9 cellular contexts compared by ENCODE assay signal in the genomic region with DNA sequence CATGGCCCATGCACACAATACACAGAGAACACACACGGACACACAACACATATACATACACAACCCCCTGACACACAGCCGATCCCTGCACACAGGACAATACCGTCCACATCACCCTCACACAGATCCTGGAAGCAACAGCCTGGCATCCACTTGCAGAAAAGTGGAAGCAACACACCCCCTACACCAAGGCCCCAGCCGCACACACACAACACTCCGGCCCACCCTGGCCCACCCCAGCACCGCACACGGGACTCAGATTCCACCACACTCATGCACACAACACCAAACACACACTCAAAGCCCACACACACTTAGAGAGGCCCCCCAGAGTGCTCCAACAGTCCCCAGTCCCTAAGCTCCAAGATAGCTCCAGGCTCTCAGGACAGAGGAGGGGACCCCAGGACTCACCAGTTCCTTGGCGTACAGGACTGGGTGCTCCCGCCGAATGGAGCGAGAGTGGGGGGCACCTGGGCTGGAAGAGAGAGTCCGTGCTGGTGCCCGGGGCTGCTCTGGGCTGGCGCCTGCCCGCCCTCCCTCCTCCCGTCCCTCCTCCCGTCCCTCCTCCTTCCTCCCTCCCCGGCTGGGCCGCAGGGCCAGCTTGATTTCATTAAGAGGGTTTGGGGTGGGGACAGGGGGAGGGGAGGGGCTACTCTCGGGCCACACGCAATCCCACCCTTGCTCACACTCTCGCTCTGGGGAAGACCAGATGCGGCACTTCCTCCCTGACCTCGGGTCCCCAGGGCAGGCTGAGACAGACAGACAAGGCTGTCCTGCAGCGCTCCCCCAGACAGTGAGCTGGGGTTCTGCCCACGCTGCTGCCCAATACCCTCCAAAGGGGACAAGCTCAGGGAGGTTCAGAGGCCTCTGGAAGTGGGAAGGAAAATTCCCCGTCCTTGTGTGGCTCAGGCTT. TPM values are rescaled to one million over a fixed set of nuclear protein-coding genes. Genes with fewer than 3 reads are reported as not detected.
DNase-seq lines count a peak whose midpoint lies in the region; ATAC-seq and TF ChIP-seq lines count a peak whose summit lies in the region.
"Had no signal": no experiment of that assay in that cellular context is flagged by ENCODE, and none has a peak within 500 bp of the region (broad histone marks: within the 10 kb centered on the region; RNA-seq: fewer than 3 reads in every experiment).

A gene with protein sequence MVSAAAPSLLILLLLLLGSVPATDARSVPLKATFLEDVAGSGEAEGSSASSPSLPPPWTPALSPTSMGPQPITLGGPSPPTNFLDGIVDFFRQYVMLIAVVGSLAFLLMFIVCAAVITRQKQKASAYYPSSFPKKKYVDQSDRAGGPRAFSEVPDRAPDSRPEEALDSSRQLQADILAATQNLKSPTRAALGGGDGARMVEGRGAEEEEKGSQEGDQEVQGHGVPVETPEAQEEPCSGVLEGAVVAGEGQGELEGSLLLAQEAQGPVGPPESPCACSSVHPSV (minus strand): TSS at position 526 of the 913 bp plus-strand sequence. CDS start 5,701 bp downstream, outside the sequence.

- peak within 1 kb of the TSS; percentile 38; the same call in 1 of the 3 replicates for H2BK15ac ChIP-seq in IMR-90 (ENCODE audit: low read depth, low read length)

- peak within 1 kb of the TSS; percentile 77 for H2BK120ac ChIP-seq in IMR-90 (ENCODE audit: low read depth, low read length)

- H3K4me1 Mint-ChIP-seq in brain: peaks cover 15% of the 10 kb centered on the region
- H3K4me1 Mint-ChIP-seq in T-helper 2 cell treated with Interferon-gamma antibody and Interleukin-4, amounts not matched to agents 5 μg/mL and 100 μg/mL, for 36 hours (ENCODE audit: low read depth): no peaks in the 10 kb centered on the region

- TF ChIP-seq RAD21 in IMR-90 (IDR thresholded peaks at IDR 0.05; ENCODE audit: low read length): no peak

- peak within 1 kb of the TSS; percentile 54; the same call in 1 of the 2 replicates for H3K4me2 ChIP-seq in IMR-90 (ENCODE audit: low read depth, low read length)

- H3K4me3 ChIP-seq in IMR-90 (ENCODE audit: insufficient read depth, low read depth, low read length): peak within 1 kb of the TSS; percentile 38
- H3K4me3 ChIP-seq in left lung: peak within 1 kb of the TSS; percentile 30 to 34
- peak within 1 kb of the TSS; percentile 31 to 64 for H3K4me3 ChIP-seq in stomach smooth muscle (ENCODE audit: low read length in 2 of 2)

- in situ Hi-C loops in IMR-90 (cut with MboI; ENCODE audit: low sequenced_read_pairs): no loop called here

- H2AFZ ChIP-seq in IMR-90 (replicated peaks; ENCODE audit: low read length, poor library complexity): peak within 1 kb of the TSS; percentile 87

- no peak for TF ChIP-seq POLR2A in IMR-90 (IDR thresholded peaks at IDR 0.05; ENCODE audit: low read depth, low read length)

- H4K91ac ChIP-seq in IMR-90 (ENCODE audit: insufficient read depth, low read depth, low read length): peak within 1 kb of the TSS; percentile 63; the same call in 1 of the 2 replicates

- TF ChIP-seq CTCF in IMR-90 (conservative IDR thresholded peaks at IDR 0.05; ENCODE audit: low read depth, low read length): no peak
- no peak for TF ChIP-seq CTCF in brain (conservative IDR thresholded peaks at IDR 0.05)
- TF ChIP-seq CTCF in left lung (IDR thresholded peaks at IDR 0.05): no peak

- peak within 1 kb of the TSS; percentile 12; the same call in 1 of the 2 replicates for H4K5ac ChIP-seq in IMR-90 (ENCODE audit: low read depth, low read length)

- H3K4ac ChIP-seq in IMR-90 (ENCODE audit: low read depth, low read length): peak within 1 kb of the TSS; percentile 30

- H3K9me3 ChIP-seq in IMR-90 (ENCODE audit: control insufficient read depth, insufficient read depth, low read length) (no peaks in the 10 kb centered on the region), left lung (no peaks in the 10 kb centered on the region), stomach smooth muscle (ENCODE audit: control insufficient read depth in 2 of 2, low read length in 2 of 2) (no peaks in the 10 kb centered on the region)

- CTCF ChIA-PET in IMR-90 (lab: Yijun Ruan, JAX): interaction anchor here (0.5 to 1.2 kb wide), 2 partner anchors 20 to 78 kb away, joined by 3 to 6 read pairs; no protein-coding TSS in a partner anchor

- H3K27ac ChIP-seq in IMR-90 (ENCODE audit: insufficient read depth, low read length): peak within 1 kb of the TSS; percentile 44; the same call in 1 of the 2 replicates
- H3K27ac ChIP-seq in left lung: peak within 1 kb of the TSS in 1 of 2 donors; percentile 39
- H3K27ac ChIP-seq in stomach smooth muscle (ENCODE audit: low read length): no peak within 1 kb of the TSS

- no peaks in the 10 kb centered on the region for H3K27me3 Mint-ChIP-seq in brain
- H3K27me3 Mint-ChIP-seq in T-helper 2 cell treated with Interferon-gamma antibody and Interleukin-4, amounts not matched to agents 5 μg/mL and 100 μg/mL, for 36 hours (ENCODE audit: low read depth): no peaks in the 10 kb centered on the region

- no peaks in the 10 kb centered on the region for H3K27me3 ChIP-seq in IMR-90 (ENCODE audit: control insufficient read depth, insufficient read depth, low read length)
- peaks cover 0 to 3% of the 10 kb centered on the region in 2 donors for H3K27me3 ChIP-seq in left lung
- H3K27me3 ChIP-seq in stomach smooth muscle (ENCODE audit: control insufficient read depth in 1 of 2, insufficient read depth in 2 of 2, low read length in 2 of 2): peaks cover 0 to 9% of the 10 kb centered on the region in 2 donors

- ATAC-seq in IMR-90 (ENCODE audit: low read depth) (peak; percentile 86), left lung (peak; percentile 63), GM18873 (IDR thresholded peaks at IDR 0.05; ENCODE audit: low FRiP score, unreplicated experiment) (no peak), GM18520 (IDR thresholded peaks at IDR 0.05; ENCODE audit: unreplicated experiment) (no peak)

- H3K4me3 Mint-ChIP-seq in brain: peak within 1 kb of the TSS in 3 of 5 experiments; percentile 79 to 86 (median 85)
- H3K4me3 Mint-ChIP-seq in T-helper 2 cell treated with Interferon-gamma antibody and Interleukin-4, amounts not matched to agents 5 μg/mL and 100 μg/mL, for 36 hours: no peak within 1 kb of the TSS

- peak within 1 kb of the TSS; percentile 83; the same call in 1 of the 2 replicates for H2AK5ac ChIP-seq in IMR-90 (ENCODE audit: low read depth, low read length)

- peak within 1 kb of the TSS; percentile 16; the same call in 1 of the 2 replicates for H3K18ac ChIP-seq in IMR-90 (ENCODE audit: low read depth, low read length)

- H3K36me3 Mint-ChIP-seq in brain: no peaks in the 10 kb centered on the region
- H3K36me3 Mint-ChIP-seq in T-helper 2 cell treated with Interferon-gamma antibody and Interleukin-4, amounts not matched to agents 5 μg/mL and 100 μg/mL, for 36 hours (ENCODE audit: low read depth): no peaks in the 10 kb centered on the region

- peak within 1 kb of the TSS; percentile 60; the same call in 1 of the 2 replicates for H3K23ac ChIP-seq in IMR-90 (ENCODE audit: low read depth, low read length)

- H3K36me3 ChIP-seq in IMR-90 (ENCODE audit: control insufficient read depth, insufficient read depth, low read length) (peaks cover 2% of the 10 kb centered on the region; the same call in 1 of the 2 replicates), left lung (no peaks in the 10 kb centered on the region), stomach smooth muscle (ENCODE audit: control insufficient read depth in 2 of 2, insufficient read depth in 2 of 2, low read length in 2 of 2) (no peaks in the 10 kb centered on the region)

- intact Hi-C loops in IMR-90 (cut with micrococcal nuclease): no loop called here
- intact Hi-C loops in left lung (cut with DNase I): no loop called here

- H3K9me3 Mint-ChIP-seq in brain: no peaks in the 10 kb centered on the region
- no peaks in the 10 kb centered on the region for H3K9me3 Mint-ChIP-seq in T-helper 2 cell treated with Interferon-gamma antibody and Interleukin-4, amounts not matched to agents 5 μg/mL and 100 μg/mL, for 36 hours

- WGBS in IMR-90 (ENCODE audit: extremely low coverage in 2 of 2, insufficient read length in 1 of 2), 2 experiments: 33% methylated on average over 2 of the region's 27 CpGs; no CpG with 5 or more reads in 1 of the 2 experiments

- H4K8ac ChIP-seq in IMR-90 (ENCODE audit: low read depth in 2 of 2, low read length in 2 of 2): peak within 1 kb of the TSS in 1 of 2 experiments; percentile 72; a peak in 1 of 4 replicates

- H3K4me1 ChIP-seq in IMR-90 (ENCODE audit: control insufficient read depth, insufficient read depth, low read length) (peaks cover 3% of the 10 kb centered on the region; the same call in 1 of the 2 replicates), left lung (no peaks in the 10 kb centered on the region), stomach smooth muscle (ENCODE audit: control insufficient read depth, insufficient read depth, low read length) (peaks cover 3% of the 10 kb centered on the region)

- no peaks in the 10 kb centered on the region for H4K20me1 ChIP-seq in IMR-90 (ENCODE audit: insufficient read depth, low read length)

- dilution Hi-C loops in IMR-90 (cut with HindIII; ENCODE audit: low sequenced_read_pairs, unreplicated experiment): no loop called here

- H2BK20ac ChIP-seq in IMR-90 (ENCODE audit: low read depth, low read length): peak within 1 kb of the TSS; percentile 72

- H2AK9ac ChIP-seq in IMR-90 (replicated peaks; ENCODE audit: low read depth, low read length, poor library complexity): peak within 1 kb of the TSS; percentile 80

- H3K9ac ChIP-seq in IMR-90 (ENCODE audit: low read depth, low read length): peak within 1 kb of the TSS; percentile 66; the same call in 1 of the 2 replicates
- H3K9ac ChIP-seq in stomach smooth muscle (ENCODE audit: low read length in 2 of 2): no peak within 1 kb of the TSS

- BruUV-seq in IMR-90 (replicated peaks; lab: Mats Ljungman, UMichigan): no TSS peak

- H3K56ac ChIP-seq in IMR-90 (ENCODE audit: extremely low read depth, insufficient read depth, low read length): no peak within 1 kb of the TSS

- POLR2A ChIA-PET in IMR-90 (lab: Charles Lee; ENCODE audit: unreplicated experiment): interaction anchor here (0.5 to 0.7 kb wide), 3 partner anchors 21 to 490 kb away, joined by 3 to 7 read pairs (median 6); no protein-coding TSS in a partner anchor

- H3K9me1 ChIP-seq in IMR-90 (ENCODE audit: insufficient read depth, low read length): peaks cover 7% of the 10 kb centered on the region; the same call in 1 of the 2 replicates

- H3K14ac ChIP-seq in IMR-90 (replicated peaks; ENCODE audit: low read depth, low read length): peak within 1 kb of the TSS; percentile 58

- DNase-seq in IMR-90 (peak; percentile 37), left lung (no peak), COLO668 (lab: John Stamatoyannopoulos, UW; ENCODE audit: unreplicated experiment) (no peak)
- DNase-seq in T-helper 2 cell treated with Interferon-gamma antibody and Interleukin-4, amounts not matched to agents 5 μg/mL and 100 μg/mL, for 36 hours (ENCODE audit: low spot score): no peak
- DNase-seq: SIG-M5 had no signal

- no peak within 1 kb of the TSS for H2BK5ac ChIP-seq in IMR-90 (ENCODE audit: low read depth, low read length, poor library complexity, severe bottlenecking)

- peaks cover 0 to 7% of the 10 kb centered on the region in 2 experiments; a peak in 2 of 4 replicates for H3K79me1 ChIP-seq in IMR-90 (ENCODE audit: low read depth in 1 of 2, low read length in 2 of 2)

- peak within 1 kb of the TSS in 3 of 5 experiments; percentile 51 to 91 (median 86) for H3K27ac Mint-ChIP-seq in brain
- H3K27ac Mint-ChIP-seq in T-helper 2 cell treated with Interferon-gamma antibody and Interleukin-4, amounts not matched to agents 5 μg/mL and 100 μg/mL, for 36 hours: no peak within 1 kb of the TSS

RNA-seq across cellular contexts. Expression of the gene that starts here (rescaled TPM):
- total RNA-seq in IMR-90 (2012; rRNA removed) (6.7 and 8.1 TPM in 2 replicates), left lung (10 to 100 TPM; 50.5 to 90.9 TPM)
- polyA plus RNA-seq in IMR-90 (2012; rRNA removed) (8.4 and 9.2 TPM in 2 replicates), brain (ENCODE audit: insufficient read depth, low read depth, low replicate concordance) (4.6 TPM)
- 9.3 and 21.4 TPM in 2 replicates for polyA plus RNA-seq in IMR-90 (2012; cell fraction: cytosol; rRNA removed)
- 4.5 and 5.0 TPM in 2 replicates for polyA plus RNA-seq in IMR-90 (2012; cell fraction: nucleus; rRNA removed; ENCODE audit: low replicate concordance)

Comparison
In these comparisons a context has a peak if more than half of its experiments do, and no peak if none do; other contexts are left out.
1. ATAC-seq: peak in IMR-90 (single experiment) and left lung (single experiment); none in GM18873 (single experiment) and GM18520 (single experiment).
2. Peak in every context shown above with its lines, with median percentiles within 50 percentile points of each other: H3K4me3 ChIP-seq.